Comparison of ENCODE assay signal across 28 cellular contexts in genomic region chr11:125147280-125147679, GRCh38. TPM values are rescaled to one million over a fixed set of nuclear protein-coding genes. Genes with fewer than 3 reads are reported as not detected.
"Had no signal": no experiment of that assay in that cellular context is flagged by ENCODE, and none has a peak within 500 bp of the region (broad histone marks: within the 10 kb centered on the region; RNA-seq: fewer than 3 reads in every experiment).

No MANE protein-coding gene starts in this region.

- ATAC-seq: activated CD4-positive, alpha-beta T cell treated with anti-CD3 and anti-CD28 coated beads for 36 hours; activated T-cell treated with anti-CD3 and anti-CD28 coated beads, Interleukin-2, amount 50 U/mL, for 72 hours; effector memory CD8-positive, alpha-beta T cell; foreskin keratinocyte; gastroesophageal sphincter had no signal

- H3K4me1 ChIP-seq: esophagus muscularis mucosa, foreskin keratinocyte, gastroesophageal sphincter had no signal

- H3K4me3 ChIP-seq: esophagus muscularis mucosa, gastroesophageal sphincter had no signal

- DNase-seq: activated CD4-positive, alpha-beta memory T cell treated with anti-CD3 and anti-CD28 coated beads, Interleukin-2, amount 10 ng/mL, durations not matched to agents 7 days and 5 days; activated CD4-positive, alpha-beta T cell treated with anti-CD3 and anti-CD28 coated beads for 36 hours; activated CD4-positive, alpha-beta T cell treated with anti-CD3 and anti-CD28 coated beads, Interleukin-2, amount 10 ng/mL, durations not matched to agents 24 days and 14 days; activated CD4-positive, CD25-positive, alpha-beta regulatory T cell; activated CD4-positive, CD25-positive, alpha-beta regulatory T cell treated with anti-CD3 and anti-CD28 coated beads, Interleukin-2, amount 50 U/mL, for 72 hours; activated CD8-positive, alpha-beta memory T cell treated with anti-CD3 and anti-CD28 coated beads, Interleukin-2, amount 50 U/mL, for 48 hours; activated gamma-delta T cell; activated naive CD4-positive, alpha-beta T cell; activated naive CD4-positive, alpha-beta T cell treated with anti-CD3 and anti-CD28 coated beads, Interleukin-2, amount 50 U/mL, for 16 hours; activated T-cell treated with anti-CD3 and anti-CD28 coated beads for 4 hours; activated T-cell treated with anti-CD3 and anti-CD28 coated beads, Interleukin-2, amount 50 U/mL, for 24 hours; activated T-cell treated with anti-CD3 and anti-CD28 coated beads, Interleukin-2, amount 50 U/mL, for 72 hours; amniotic stem cell; anterior cingulate cortex; brain microvascular endothelial cell; cortex of kidney; dermis blood vessel endothelial cell; effector CD4-positive, alpha-beta T cell; effector memory CD8-positive, alpha-beta T cell; erythroblast; foreskin keratinocyte; T-helper 2 cell had no signal

- H3K27ac Mint-ChIP-seq: activated CD4-positive, alpha-beta memory T cell treated with anti-CD3 and anti-CD28 coated beads, Interleukin-2, amount 10 ng/mL, durations not matched to agents 7 days and 5 days; activated CD4-positive, alpha-beta T cell treated with anti-CD3 and anti-CD28 coated beads for 36 hours; activated CD4-positive, alpha-beta T cell treated with anti-CD3 and anti-CD28 coated beads, Interleukin-2, amount 10 ng/mL, durations not matched to agents 24 days and 14 days; activated naive CD8-positive, alpha-beta T cell; activated T-cell treated with anti-CD3 and anti-CD28 coated beads, Interleukin-2, amount 50 U/mL, for 24 hours; activated T-cell treated with anti-CD3 and anti-CD28 coated beads, Interleukin-2, amount 50 U/mL, for 72 hours; effector memory CD8-positive, alpha-beta T cell had no signal

- H3K9me3 Mint-ChIP-seq: activated CD4-positive, alpha-beta memory T cell treated with anti-CD3 and anti-CD28 coated beads, Interleukin-2, amount 10 ng/mL, durations not matched to agents 7 days and 5 days; activated CD4-positive, alpha-beta T cell treated with anti-CD3 and anti-CD28 coated beads, Interleukin-2, amount 10 ng/mL, durations not matched to agents 24 days and 14 days; activated T-cell treated with anti-CD3 and anti-CD28 coated beads, Interleukin-2, amount 50 U/mL, for 24 hours; activated T-cell treated with anti-CD3 and anti-CD28 coated beads, Interleukin-2, amount 50 U/mL, for 72 hours; central memory CD8-positive, alpha-beta T cell; effector memory CD8-positive, alpha-beta T cell had no signal

- H3K4me3 Mint-ChIP-seq: activated CD4-positive, alpha-beta memory T cell treated with anti-CD3 and anti-CD28 coated beads, Interleukin-2, amount 10 ng/mL, durations not matched to agents 7 days and 5 days; activated CD4-positive, alpha-beta T cell treated with anti-CD3 and anti-CD28 coated beads for 36 hours; activated CD4-positive, alpha-beta T cell treated with anti-CD3 and anti-CD28 coated beads, Interleukin-2, amount 10 ng/mL, durations not matched to agents 24 days and 14 days; activated naive CD8-positive, alpha-beta T cell; activated T-cell treated with anti-CD3 and anti-CD28 coated beads, Interleukin-2, amount 50 U/mL, for 24 hours; activated T-cell treated with anti-CD3 and anti-CD28 coated beads, Interleukin-2, amount 50 U/mL, for 72 hours; central memory CD8-positive, alpha-beta T cell; effector memory CD8-positive, alpha-beta T cell had no signal

- H3K27ac ChIP-seq: brain microvascular endothelial cell, esophagus muscularis mucosa, foreskin keratinocyte, gastroesophageal sphincter had no signal

- H3K27me3 Mint-ChIP-seq: activated CD4-positive, alpha-beta T cell treated with anti-CD3 and anti-CD28 coated beads for 36 hours had no signal

- H3K36me3 ChIP-seq: brain microvascular endothelial cell, esophagus muscularis mucosa, gastroesophageal sphincter had no signal

- H3K36me3 Mint-ChIP-seq: activated naive CD8-positive, alpha-beta T cell had no signal

- H3K4me1 Mint-ChIP-seq: activated CD4-positive, alpha-beta memory T cell treated with anti-CD3 and anti-CD28 coated beads, Interleukin-2, amount 10 ng/mL, durations not matched to agents 7 days and 5 days; activated CD4-positive, alpha-beta T cell treated with anti-CD3 and anti-CD28 coated beads for 36 hours; activated CD4-positive, alpha-beta T cell treated with anti-CD3 and anti-CD28 coated beads, Interleukin-2, amount 10 ng/mL, durations not matched to agents 24 days and 14 days; central memory CD8-positive, alpha-beta T cell had no signal

- H3K27me3 ChIP-seq: brain microvascular endothelial cell had no signal

- H3K9me3 ChIP-seq: esophagus muscularis mucosa, gastroesophageal sphincter had no signal

RNA-seq across cellular contexts. Expression of gene PKNOX2, which starts 17.3 kb away (rescaled TPM):
- total RNA-seq: activated CD4-positive, alpha-beta memory T cell treated with anti-CD3 and anti-CD28 coated beads, Interleukin-2, amount 10 ng/mL, durations not matched to agents 7 days and 5 days; activated CD4-positive, alpha-beta T cell treated with anti-CD3 and anti-CD28 coated beads for 36 hours; activated CD4-positive, alpha-beta T cell treated with anti-CD3 and anti-CD28 coated beads, Interleukin-2, amount 10 ng/mL, durations not matched to agents 24 days and 14 days; activated T-cell treated with anti-CD3 and anti-CD28 coated beads, Interleukin-2, amount 50 U/mL, for 72 hours; bronchial epithelial cell; dermis blood vessel endothelial cell; T-helper 1 cell treated with Interleukin-12 subunit alpha and Interleukin-12 subunit beta and Interleukin-4 antibody, amounts not matched to agents 30 ng/mL and 1 ng/mL, for 36 hours had no signal
